Comparison of ENCODE assay signal across 1 cellular context in genomic region chr1:45751039-45751838, GRCh38.
TF ChIP-seq lines count a peak whose summit lies in the region.

No MANE protein-coding gene starts in this region.

TF ChIP-seq in liver, 16 proteins besides CTCF, POLR2A, EP300 and RAD21:
- TF ChIP-seq TAF1 (conservative IDR thresholded peaks at IDR 0.05), result peak; percentile 29
